17 cellular contexts compared by ENCODE assay signal in the genomic region with DNA sequence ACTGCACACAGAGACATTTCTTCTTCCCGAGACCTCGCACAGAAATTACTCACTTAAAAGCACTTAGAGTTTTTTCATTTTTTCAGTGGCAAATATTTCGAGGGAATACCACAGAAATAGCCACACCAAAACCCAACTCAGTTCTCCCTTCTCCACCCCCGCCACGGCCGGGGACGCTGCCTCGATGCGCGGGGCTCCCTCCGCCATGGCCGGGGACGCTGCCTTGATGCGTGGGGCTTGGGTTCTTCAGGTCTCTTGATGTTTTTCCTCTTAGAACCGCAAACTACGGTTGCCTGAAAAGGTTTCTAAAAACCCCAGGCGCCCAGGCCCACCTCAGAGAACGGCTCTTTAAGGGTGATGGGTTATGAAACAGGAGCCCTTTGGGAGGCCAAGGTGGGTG.
DNase-seq lines count a peak whose midpoint lies in the region; ATAC-seq and TF ChIP-seq lines count a peak whose summit lies in the region.
"Had no signal": no experiment of that assay in that cellular context is flagged by ENCODE, and none has a peak within 500 bp of the region (broad histone marks: within the 10 kb centered on the region; RNA-seq: fewer than 3 reads in every experiment).

No MANE protein-coding gene starts in this region.

- H3K4me3 Mint-ChIP-seq in MCF 10A (ENCODE audit: unreplicated experiment): no peak overlapping the region

- H3K4me1 ChIP-seq in BLaER1 treated with 17β-estradiol and CSF1 and Interleukin-3, amounts not matched to agents 10 nM and 100 nM: peaks cover 93 to 100% (median 96%) of the 10 kb centered on the region in 10 experiments
- H3K4me1 ChIP-seq in mesenchymal stem cell (ENCODE audit: control insufficient read depth, insufficient read depth, low read depth, low read length) (peaks cover 73% of the 10 kb centered on the region), subcutaneous abdominal adipose tissue (ENCODE audit: control insufficient read depth in 5 of 5, insufficient read depth in 5 of 5, low read length in 5 of 5) (peaks cover 28 to 83% (median 67%) of the 10 kb centered on the region in 5 donors)

- no peak overlapping the region for H3K27ac Mint-ChIP-seq in MCF 10A (ENCODE audit: low read depth, unreplicated experiment)

- 97% methylated on average over 18 of the region's 18 CpGs for WGBS in mesenchymal stem cell

- H4K20me1 ChIP-seq in BLaER1 treated with 17β-estradiol and CSF1 and Interleukin-3, amounts not matched to agents 10 nM and 100 nM: peaks cover 0 to 80% (median 8%) of the 10 kb centered on the region in 11 experiments; a peak in 9 of 22 replicates

- ATAC-seq in GM21717 (IDR thresholded peaks at IDR 0.05; ENCODE audit: unreplicated experiment): no peak
- ATAC-seq: K562 had no signal

- no peak for TF ChIP-seq CTCF in RWPE1 (conservative IDR thresholded peaks at IDR 0.05; ENCODE audit: low read depth)
- no peak for TF ChIP-seq CTCF in MCF 10A (IDR thresholded peaks at IDR 0.05; ENCODE audit: unreplicated experiment)

- H3K23ac ChIP-seq in mesenchymal stem cell (ENCODE audit: low read length in 2 of 2): no peak overlapping the region

- peaks cover 2% of the 10 kb centered on the region for H3K79me1 ChIP-seq in mesenchymal stem cell (replicated peaks; ENCODE audit: low read length, poor library complexity, severe bottlenecking)

- H3K4ac ChIP-seq in mesenchymal stem cell (ENCODE audit: low read depth in 1 of 2, low read length in 2 of 2): no peak overlapping the region

- H3K27ac ChIP-seq in BLaER1 treated with 17β-estradiol and CSF1 and Interleukin-3, amounts not matched to agents 10 nM and 100 nM: peak overlapping the region in 10 of 11 experiments; percentile 42 to 100 (median 95); a peak in 20 of 22 replicates
- peak overlapping the region; percentile 100 for H3K27ac ChIP-seq in RWPE1
- H3K27ac ChIP-seq in mesenchymal stem cell (ENCODE audit: low read length, poor library complexity, severe bottlenecking): no peak overlapping the region
- peak overlapping the region; percentile 79 for H3K27ac ChIP-seq in subcutaneous abdominal adipose tissue (ENCODE audit: low read depth, low read length)
- H3K27ac ChIP-seq: C4-2B had no signal

- H3K27me3 ChIP-seq in BLaER1 treated with 17β-estradiol and CSF1 and Interleukin-3, amounts not matched to agents 10 nM and 100 nM: no peaks in the 10 kb centered on the region
- H3K27me3 ChIP-seq in mesenchymal stem cell (ENCODE audit: control insufficient read depth in 1 of 2, insufficient read depth in 1 of 2, low read length in 2 of 2) (no peaks in the 10 kb centered on the region), subcutaneous abdominal adipose tissue (ENCODE audit: control insufficient read depth in 5 of 5, insufficient read depth in 4 of 5, low read length in 5 of 5) (no peaks in the 10 kb centered on the region)

- no peak overlapping the region for H4K91ac ChIP-seq in mesenchymal stem cell (ENCODE audit: low read length)

- no peaks in the 10 kb centered on the region for H3K27me3 Mint-ChIP-seq in MCF 10A (ENCODE audit: insufficient read depth, unreplicated experiment)

- peak overlapping the region in 8 of 10 experiments; percentile 6 to 50 (median 31); a peak in 7 of 20 replicates for H3K4me3 ChIP-seq in BLaER1 treated with 17β-estradiol and CSF1 and Interleukin-3, amounts not matched to agents 10 nM and 100 nM
- H3K4me3 ChIP-seq in mesenchymal stem cell (ENCODE audit: insufficient read depth in 1 of 2, low read depth in 1 of 2, low read length in 2 of 2) (no peak overlapping the region), subcutaneous abdominal adipose tissue (ENCODE audit: low read depth in 1 of 5, low read length in 5 of 5) (no peak overlapping the region)
- H3K4me3 ChIP-seq: K562 had no signal

- H3K14ac ChIP-seq in mesenchymal stem cell (ENCODE audit: low read length in 2 of 2): no peak overlapping the region

- BruUV-seq in MCF 10A (replicated peaks; lab: Mats Ljungman, UMichigan): no TSS peak

- peak overlapping the region in 1 of 2 experiments; percentile 31 for H3K18ac ChIP-seq in mesenchymal stem cell (ENCODE audit: low read depth in 1 of 2, low read length in 2 of 2)

- no peak overlapping the region for H2BK120ac ChIP-seq in mesenchymal stem cell (ENCODE audit: low read depth, low read length)

- H3K4me1 Mint-ChIP-seq in MCF 10A (ENCODE audit: insufficient read depth, unreplicated experiment): peaks cover 26% of the 10 kb centered on the region

- H2BK15ac ChIP-seq in mesenchymal stem cell (ENCODE audit: low read depth, poor library complexity, severe bottlenecking): peak overlapping the region; percentile 78

- peaks cover 0 to 23% (median 4%) of the 10 kb centered on the region in 11 experiments; a peak in 10 of 22 replicates for H3K36me3 ChIP-seq in BLaER1 treated with 17β-estradiol and CSF1 and Interleukin-3, amounts not matched to agents 10 nM and 100 nM
- H3K36me3 ChIP-seq in mesenchymal stem cell (ENCODE audit: control insufficient read depth in 1 of 2, insufficient read depth in 2 of 2, low read depth in 1 of 2, low read length in 2 of 2): peaks cover 28 to 58% of the 10 kb centered on the region in 2 experiments
- peaks cover 0 to 7% (median 2%) of the 10 kb centered on the region in 5 donors for H3K36me3 ChIP-seq in subcutaneous abdominal adipose tissue (ENCODE audit: control insufficient read depth in 5 of 5, insufficient read depth in 5 of 5, low read length in 5 of 5)

- peak overlapping the region; percentile 86 to 100 (median 94) for H3K4me2 ChIP-seq in BLaER1 treated with 17β-estradiol and CSF1 and Interleukin-3, amounts not matched to agents 10 nM and 100 nM
- H3K4me2 ChIP-seq in mesenchymal stem cell (ENCODE audit: low read length, poor library complexity, severe bottlenecking): no peak overlapping the region

- DNase-seq in RWPE1 (ENCODE audit: low spot score) (no peak), mesenchymal stem cell (no peak), MCF 10A (ENCODE audit: unreplicated experiment) (no peak), nucleus accumbens (lab: John Stamatoyannopoulos, UW) (no peak), NCI-H1436 (lab: John Stamatoyannopoulos, UW) (no peak)
- DNase-seq: NCI-H1105, NCI-H187, NCI-H226, NCI-H524, NCI-H82, RPMI8226, SIG-M5 had no signal

- H3K9me3 Mint-ChIP-seq in MCF 10A (ENCODE audit: unreplicated experiment): no peaks in the 10 kb centered on the region

- no peak overlapping the region for H4K8ac ChIP-seq in mesenchymal stem cell (ENCODE audit: low read length)

- no peak overlapping the region for H2AK5ac ChIP-seq in mesenchymal stem cell (ENCODE audit: low read length, severe bottlenecking)

- peak overlapping the region; percentile 52 to 83 (median 75); a peak in 21 of 22 replicates for H3K9ac ChIP-seq in BLaER1 treated with 17β-estradiol and CSF1 and Interleukin-3, amounts not matched to agents 10 nM and 100 nM
- no peak overlapping the region for H3K9ac ChIP-seq in mesenchymal stem cell (ENCODE audit: low read length)
- H3K9ac ChIP-seq in subcutaneous abdominal adipose tissue (ENCODE audit: low read length in 5 of 5): no peak overlapping the region

- H3K9me3 ChIP-seq in BLaER1 treated with 17β-estradiol and CSF1 and Interleukin-3, amounts not matched to agents 10 nM and 100 nM (replicated peaks in 1 of 11): no peaks in the 10 kb centered on the region
- H3K9me3 ChIP-seq in mesenchymal stem cell (ENCODE audit: control insufficient read depth, low read length) (no peaks in the 10 kb centered on the region), subcutaneous abdominal adipose tissue (ENCODE audit: control insufficient read depth in 5 of 5, low read length in 5 of 5) (no peaks in the 10 kb centered on the region)

- H2BK12ac ChIP-seq in mesenchymal stem cell (ENCODE audit: low read length in 2 of 2): peak overlapping the region in 1 of 2 experiments; percentile 12

- H2BK5ac ChIP-seq in mesenchymal stem cell (ENCODE audit: low read depth, low read length, poor library complexity, severe bottlenecking): no peak overlapping the region

- intact Hi-C loops in MCF 10A (cut with micrococcal nuclease): no loop called here

- no peak overlapping the region for H2AFZ ChIP-seq in mesenchymal stem cell (ENCODE audit: low read depth, low read length)

- POLR2A ChIA-PET in RWPE1 (lab: Yijun Ruan, JAX; ENCODE audit: low non-redundant PET): no interaction called here
- POLR2A ChIA-PET in MCF 10A (lab: Yijun Ruan, JAX): no interaction called here

- CTCF ChIA-PET in RWPE1 (lab: Yijun Ruan, JAX) (interaction anchor here (0.7 kb wide), 1 partner anchor 486 kb away, joined by 3 read pairs; no protein-coding TSS in a partner anchor), MCF 10A (lab: Yijun Ruan, JAX) (no interaction called here)

- H3K36me3 Mint-ChIP-seq in MCF 10A (ENCODE audit: insufficient read depth, unreplicated experiment): peaks cover 5% of the 10 kb centered on the region

Comparison
In these comparisons a context has a peak if more than half of its experiments do, and no peak if none do; other contexts are left out.
1. H3K4me3 ChIP-seq: peak in BLaER1 treated with 17β-estradiol and CSF1 and Interleukin-3, amounts not matched to agents 10 nM and 100 nM (8 of 10); none in mesenchymal stem cell (0 of 2) and subcutaneous abdominal adipose tissue (0 of 5).
2. H3K9ac ChIP-seq: peak in BLaER1 treated with 17β-estradiol and CSF1 and Interleukin-3, amounts not matched to agents 10 nM and 100 nM (11 of 11); none in mesenchymal stem cell (single experiment) and subcutaneous abdominal adipose tissue (0 of 5).